Comparison of ENCODE assay signal across 1 cellular context in the genomic region with DNA sequence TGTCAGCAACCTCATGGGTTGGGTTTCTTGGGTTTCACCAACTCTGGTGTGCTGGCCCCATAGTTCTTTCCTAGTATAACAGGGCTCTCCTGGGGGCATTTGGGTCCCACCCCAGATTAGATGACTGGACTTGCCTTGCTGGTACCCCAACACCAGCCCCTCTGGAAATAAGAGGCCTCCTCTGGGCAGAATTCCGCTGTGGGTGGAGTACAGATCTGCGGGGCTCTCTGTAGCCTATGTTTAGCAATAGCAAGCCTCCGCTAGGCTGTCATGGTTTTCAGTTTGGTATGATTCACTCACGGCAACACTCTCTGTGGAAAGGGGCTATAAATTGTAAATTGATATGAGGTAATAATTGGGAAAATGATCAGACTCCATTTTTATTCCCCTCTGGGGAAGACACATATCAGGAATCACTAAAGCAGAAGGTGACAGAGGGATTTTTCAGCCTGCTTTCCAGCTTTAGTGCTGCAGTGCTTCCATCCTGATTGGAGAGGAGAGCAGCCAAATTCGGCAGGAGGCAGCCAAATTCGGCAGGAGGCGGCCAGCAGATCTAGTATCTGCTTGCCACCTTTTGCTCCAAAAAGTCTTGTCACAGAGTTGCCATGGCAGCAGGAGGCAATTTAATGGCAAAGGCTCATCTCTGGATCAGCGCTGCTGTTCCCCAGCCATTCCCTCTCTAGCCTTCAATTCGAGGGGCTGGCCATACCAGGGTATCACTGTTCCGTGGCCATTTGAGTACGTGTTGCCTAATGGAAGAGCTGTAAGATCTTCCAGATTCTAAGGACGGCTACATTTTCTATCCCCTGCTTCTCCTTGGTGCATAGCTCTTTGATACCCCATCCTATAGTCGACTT.
TF ChIP-seq lines count a peak whose summit lies in the region.

No MANE protein-coding gene starts in this region.

TF ChIP-seq in H1, 55 proteins besides CTCF, POLR2A, EP300 and RAD21 (continued from another document):
- TF ChIP-seq, protein P1, sequence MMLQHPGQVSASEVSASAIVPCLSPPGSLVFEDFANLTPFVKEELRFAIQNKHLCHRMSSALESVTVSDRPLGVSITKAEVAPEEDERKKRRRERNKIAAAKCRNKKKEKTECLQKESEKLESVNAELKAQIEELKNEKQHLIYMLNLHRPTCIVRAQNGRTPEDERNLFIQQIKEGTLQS (IDR thresholded peaks at IDR 0.05; ENCODE audit: insufficient read depth, low read depth, low read length) = no peak
- TF ChIP-seq, protein P2, sequence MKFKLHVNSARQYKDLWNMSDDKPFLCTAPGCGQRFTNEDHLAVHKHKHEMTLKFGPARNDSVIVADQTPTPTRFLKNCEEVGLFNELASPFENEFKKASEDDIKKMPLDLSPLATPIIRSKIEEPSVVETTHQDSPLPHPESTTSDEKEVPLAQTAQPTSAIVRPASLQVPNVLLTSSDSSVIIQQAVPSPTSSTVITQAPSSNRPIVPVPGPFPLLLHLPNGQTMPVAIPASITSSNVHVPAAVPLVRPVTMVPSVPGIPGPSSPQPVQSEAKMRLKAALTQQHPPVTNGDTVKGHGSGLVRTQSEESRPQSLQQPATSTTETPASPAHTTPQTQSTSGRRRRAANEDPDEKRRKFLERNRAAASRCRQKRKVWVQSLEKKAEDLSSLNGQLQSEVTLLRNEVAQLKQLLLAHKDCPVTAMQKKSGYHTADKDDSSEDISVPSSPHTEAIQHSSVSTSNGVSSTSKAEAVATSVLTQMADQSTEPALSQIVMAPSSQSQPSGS (IDR thresholded peaks at IDR 0.05; ENCODE audit: low read length) = no peak
